1 cellular context compared by ENCODE assay signal in the genomic region with DNA sequence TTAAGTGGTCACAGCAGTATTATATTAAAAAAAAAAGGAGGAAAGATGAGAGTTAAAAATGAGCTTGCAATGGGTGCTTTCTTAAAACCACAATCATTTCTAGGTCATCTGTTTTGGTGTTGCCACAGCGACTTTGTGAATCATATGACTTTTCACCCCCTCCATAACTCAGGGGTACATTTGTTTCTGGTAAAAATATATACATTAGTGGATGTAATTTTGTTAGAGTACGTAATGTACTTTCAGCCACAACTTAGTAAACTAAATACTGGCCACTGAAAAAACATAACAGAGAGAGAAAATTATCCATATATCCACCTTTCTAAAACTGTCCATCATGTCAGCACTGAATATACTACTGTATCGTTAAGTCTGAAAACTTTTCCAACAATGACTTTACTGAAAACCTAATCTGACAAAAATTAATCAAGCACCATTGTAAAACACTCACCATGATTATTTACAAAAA.
TF ChIP-seq lines count a peak whose summit lies in the region.

No MANE protein-coding gene starts in this region.

TF ChIP-seq in GM12878, 131 proteins besides CTCF, POLR2A, EP300 and RAD21 (continued from another document and continues in another):
- TF ChIP-seq GATAD2B (conservative IDR thresholded peaks at IDR 0.05; ENCODE audit: low read depth) (no peak), POU2F2 (IDR thresholded peaks at IDR 0.05; ENCODE audit: borderline replicate concordance, low read depth, low read length) (no peak), RUNX3 (IDR thresholded peaks at IDR 0.05; ENCODE audit: low read length) (peak; percentile 90), MTA3 (IDR thresholded peaks at IDR 0.05; ENCODE audit: borderline replicate concordance, low read length) (peak; percentile 47; the same call in 1 of the 2 replicates), CEBPB (IDR thresholded peaks at IDR 0.05; ENCODE audit: borderline replicate concordance in 1 of 2, low read depth in 2 of 2, low read length in 2 of 2) (no peak), FOXM1 (IDR thresholded peaks at IDR 0.05; ENCODE audit: low read depth, low read length) (peak; percentile 80; the same call in 1 of the 2 replicates), SUPT20H (IDR thresholded peaks at IDR 0.05; ENCODE audit: borderline replicate concordance, control insufficient read depth, low read depth, low read length) (no peak), RAD51 (IDR thresholded peaks at IDR 0.05) (peak; percentile 76), HDAC2 (IDR thresholded peaks at IDR 0.05) (no peak), ZNF207 (IDR thresholded peaks at IDR 0.05; ENCODE audit: borderline replicate concordance) (no peak), DPF2 (IDR thresholded peaks at IDR 0.05) (no peak), MEF2B (IDR thresholded peaks at IDR 0.05; ENCODE audit: partially characterized antibody, poor library complexity, severe bottlenecking) (no peak), STAT3 (IDR thresholded peaks at IDR 0.05; ENCODE audit: low read depth, low read length) (0 out of 2 replicates have a peak, but pooled peaks have one; percentile 56), PML (IDR thresholded peaks at IDR 0.05; ENCODE audit: low read length) (no peak), SMAD1 (IDR thresholded peaks at IDR 0.05; ENCODE audit: low read depth, partially characterized antibody) (peak; percentile 76), PAX5 (IDR thresholded peaks at IDR 0.05; ENCODE audit: borderline replicate concordance, low read depth, low read length) (no peak), JUNB (IDR thresholded peaks at IDR 0.05) (peak; percentile 75), NRF1 (conservative IDR thresholded peaks at IDR 0.05; ENCODE audit: low read depth, low read length) (no peak), BRCA1 (IDR thresholded peaks at IDR 0.05; ENCODE audit: low read depth, low read length) (no peak), TCF3 (IDR thresholded peaks at IDR 0.05; ENCODE audit: borderline replicate concordance, insufficient read depth, low read depth, low read length) (no peak), ZNF217 (IDR thresholded peaks at IDR 0.05) (no peak), NR2C2 (IDR thresholded peaks at IDR 0.05; ENCODE audit: borderline replicate concordance, control insufficient read depth, insufficient read length, low read depth) (no peak), ZNF24 (IDR thresholded peaks at IDR 0.05) (no peak), SREBF1 (IDR thresholded peaks at IDR 0.05; ENCODE audit: low read length) (no peak), KLF5 (IDR thresholded peaks at IDR 0.05; ENCODE audit: partially characterized antibody) (no peak), FOXK2 (IDR thresholded peaks at IDR 0.05) (no peak), SIX5 (IDR thresholded peaks at IDR 0.05; ENCODE audit: low read depth, low read length, severe bottlenecking) (no peak), KDM1A (IDR thresholded peaks at IDR 0.05; ENCODE audit: borderline replicate concordance) (no peak), ZSCAN29 (IDR thresholded peaks at IDR 0.05) (no peak)
- TF ChIP-seq, protein P1, sequence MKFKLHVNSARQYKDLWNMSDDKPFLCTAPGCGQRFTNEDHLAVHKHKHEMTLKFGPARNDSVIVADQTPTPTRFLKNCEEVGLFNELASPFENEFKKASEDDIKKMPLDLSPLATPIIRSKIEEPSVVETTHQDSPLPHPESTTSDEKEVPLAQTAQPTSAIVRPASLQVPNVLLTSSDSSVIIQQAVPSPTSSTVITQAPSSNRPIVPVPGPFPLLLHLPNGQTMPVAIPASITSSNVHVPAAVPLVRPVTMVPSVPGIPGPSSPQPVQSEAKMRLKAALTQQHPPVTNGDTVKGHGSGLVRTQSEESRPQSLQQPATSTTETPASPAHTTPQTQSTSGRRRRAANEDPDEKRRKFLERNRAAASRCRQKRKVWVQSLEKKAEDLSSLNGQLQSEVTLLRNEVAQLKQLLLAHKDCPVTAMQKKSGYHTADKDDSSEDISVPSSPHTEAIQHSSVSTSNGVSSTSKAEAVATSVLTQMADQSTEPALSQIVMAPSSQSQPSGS (IDR thresholded peaks at IDR 0.05; ENCODE audit: low read length), result peak; percentile 55
- TF ChIP-seq, protein P2, sequence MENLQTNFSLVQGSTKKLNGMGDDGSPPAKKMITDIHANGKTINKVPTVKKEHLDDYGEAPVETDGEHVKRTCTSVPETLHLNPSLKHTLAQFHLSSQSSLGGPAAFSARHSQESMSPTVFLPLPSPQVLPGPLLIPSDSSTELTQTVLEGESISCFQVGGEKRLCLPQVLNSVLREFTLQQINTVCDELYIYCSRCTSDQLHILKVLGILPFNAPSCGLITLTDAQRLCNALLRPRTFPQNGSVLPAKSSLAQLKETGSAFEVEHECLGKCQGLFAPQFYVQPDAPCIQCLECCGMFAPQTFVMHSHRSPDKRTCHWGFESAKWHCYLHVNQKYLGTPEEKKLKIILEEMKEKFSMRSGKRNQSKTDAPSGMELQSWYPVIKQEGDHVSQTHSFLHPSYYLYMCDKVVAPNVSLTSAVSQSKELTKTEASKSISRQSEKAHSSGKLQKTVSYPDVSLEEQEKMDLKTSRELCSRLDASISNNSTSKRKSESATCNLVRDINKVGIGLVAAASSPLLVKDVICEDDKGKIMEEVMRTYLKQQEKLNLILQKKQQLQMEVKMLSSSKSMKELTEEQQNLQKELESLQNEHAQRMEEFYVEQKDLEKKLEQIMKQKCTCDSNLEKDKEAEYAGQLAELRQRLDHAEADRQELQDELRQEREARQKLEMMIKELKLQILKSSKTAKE (IDR thresholded peaks at IDR 0.05; ENCODE audit: low read depth, poor library complexity, severe bottlenecking), result peak; percentile 43
- TF ChIP-seq, protein P3, sequence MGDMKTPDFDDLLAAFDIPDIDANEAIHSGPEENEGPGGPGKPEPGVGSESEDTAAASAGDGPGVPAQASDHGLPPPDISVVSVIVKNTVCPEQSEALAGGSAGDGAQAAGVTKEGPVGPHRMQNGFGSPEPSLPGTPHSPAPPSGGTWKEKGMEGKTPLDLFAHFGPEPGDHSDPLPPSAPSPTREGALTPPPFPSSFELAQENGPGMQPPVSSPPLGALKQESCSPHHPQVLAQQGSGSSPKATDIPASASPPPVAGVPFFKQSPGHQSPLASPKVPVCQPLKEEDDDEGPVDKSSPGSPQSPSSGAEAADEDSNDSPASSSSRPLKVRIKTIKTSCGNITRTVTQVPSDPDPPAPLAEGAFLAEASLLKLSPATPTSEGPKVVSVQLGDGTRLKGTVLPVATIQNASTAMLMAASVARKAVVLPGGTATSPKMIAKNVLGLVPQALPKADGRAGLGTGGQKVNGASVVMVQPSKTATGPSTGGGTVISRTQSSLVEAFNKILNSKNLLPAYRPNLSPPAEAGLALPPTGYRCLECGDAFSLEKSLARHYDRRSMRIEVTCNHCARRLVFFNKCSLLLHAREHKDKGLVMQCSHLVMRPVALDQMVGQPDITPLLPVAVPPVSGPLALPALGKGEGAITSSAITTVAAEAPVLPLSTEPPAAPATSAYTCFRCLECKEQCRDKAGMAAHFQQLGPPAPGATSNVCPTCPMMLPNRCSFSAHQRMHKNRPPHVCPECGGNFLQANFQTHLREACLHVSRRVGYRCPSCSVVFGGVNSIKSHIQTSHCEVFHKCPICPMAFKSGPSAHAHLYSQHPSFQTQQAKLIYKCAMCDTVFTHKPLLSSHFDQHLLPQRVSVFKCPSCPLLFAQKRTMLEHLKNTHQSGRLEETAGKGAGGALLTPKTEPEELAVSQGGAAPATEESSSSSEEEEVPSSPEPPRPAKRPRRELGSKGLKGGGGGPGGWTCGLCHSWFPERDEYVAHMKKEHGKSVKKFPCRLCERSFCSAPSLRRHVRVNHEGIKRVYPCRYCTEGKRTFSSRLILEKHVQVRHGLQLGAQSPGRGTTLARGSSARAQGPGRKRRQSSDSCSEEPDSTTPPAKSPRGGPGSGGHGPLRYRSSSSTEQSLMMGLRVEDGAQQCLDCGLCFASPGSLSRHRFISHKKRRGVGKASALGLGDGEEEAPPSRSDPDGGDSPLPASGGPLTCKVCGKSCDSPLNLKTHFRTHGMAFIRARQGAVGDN (IDR thresholded peaks at IDR 0.05), result peak; percentile 44
- TF ChIP-seq, protein P4, sequence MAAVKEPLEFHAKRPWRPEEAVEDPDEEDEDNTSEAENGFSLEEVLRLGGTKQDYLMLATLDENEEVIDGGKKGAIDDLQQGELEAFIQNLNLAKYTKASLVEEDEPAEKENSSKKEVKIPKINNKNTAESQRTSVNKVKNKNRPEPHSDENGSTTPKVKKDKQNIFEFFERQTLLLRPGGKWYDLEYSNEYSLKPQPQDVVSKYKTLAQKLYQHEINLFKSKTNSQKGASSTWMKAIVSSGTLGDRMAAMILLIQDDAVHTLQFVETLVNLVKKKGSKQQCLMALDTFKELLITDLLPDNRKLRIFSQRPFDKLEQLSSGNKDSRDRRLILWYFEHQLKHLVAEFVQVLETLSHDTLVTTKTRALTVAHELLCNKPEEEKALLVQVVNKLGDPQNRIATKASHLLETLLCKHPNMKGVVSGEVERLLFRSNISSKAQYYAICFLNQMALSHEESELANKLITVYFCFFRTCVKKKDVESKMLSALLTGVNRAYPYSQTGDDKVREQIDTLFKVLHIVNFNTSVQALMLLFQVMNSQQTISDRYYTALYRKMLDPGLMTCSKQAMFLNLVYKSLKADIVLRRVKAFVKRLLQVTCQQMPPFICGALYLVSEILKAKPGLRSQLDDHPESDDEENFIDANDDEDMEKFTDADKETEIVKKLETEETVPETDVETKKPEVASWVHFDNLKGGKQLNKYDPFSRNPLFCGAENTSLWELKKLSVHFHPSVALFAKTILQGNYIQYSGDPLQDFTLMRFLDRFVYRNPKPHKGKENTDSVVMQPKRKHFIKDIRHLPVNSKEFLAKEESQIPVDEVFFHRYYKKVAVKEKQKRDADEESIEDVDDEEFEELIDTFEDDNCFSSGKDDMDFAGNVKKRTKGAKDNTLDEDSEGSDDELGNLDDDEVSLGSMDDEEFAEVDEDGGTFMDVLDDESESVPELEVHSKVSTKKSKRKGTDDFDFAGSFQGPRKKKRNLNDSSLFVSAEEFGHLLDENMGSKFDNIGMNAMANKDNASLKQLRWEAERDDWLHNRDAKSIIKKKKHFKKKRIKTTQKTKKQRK (IDR thresholded peaks at IDR 0.05; ENCODE audit: low read depth, low read length), result no peak
- TF ChIP-seq, protein P5, sequence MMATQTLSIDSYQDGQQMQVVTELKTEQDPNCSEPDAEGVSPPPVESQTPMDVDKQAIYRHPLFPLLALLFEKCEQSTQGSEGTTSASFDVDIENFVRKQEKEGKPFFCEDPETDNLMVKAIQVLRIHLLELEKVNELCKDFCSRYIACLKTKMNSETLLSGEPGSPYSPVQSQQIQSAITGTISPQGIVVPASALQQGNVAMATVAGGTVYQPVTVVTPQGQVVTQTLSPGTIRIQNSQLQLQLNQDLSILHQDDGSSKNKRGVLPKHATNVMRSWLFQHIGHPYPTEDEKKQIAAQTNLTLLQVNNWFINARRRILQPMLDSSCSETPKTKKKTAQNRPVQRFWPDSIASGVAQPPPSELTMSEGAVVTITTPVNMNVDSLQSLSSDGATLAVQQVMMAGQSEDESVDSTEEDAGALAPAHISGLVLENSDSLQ (IDR thresholded peaks at IDR 0.05), result peak; percentile 75
- TF ChIP-seq, protein P6, sequence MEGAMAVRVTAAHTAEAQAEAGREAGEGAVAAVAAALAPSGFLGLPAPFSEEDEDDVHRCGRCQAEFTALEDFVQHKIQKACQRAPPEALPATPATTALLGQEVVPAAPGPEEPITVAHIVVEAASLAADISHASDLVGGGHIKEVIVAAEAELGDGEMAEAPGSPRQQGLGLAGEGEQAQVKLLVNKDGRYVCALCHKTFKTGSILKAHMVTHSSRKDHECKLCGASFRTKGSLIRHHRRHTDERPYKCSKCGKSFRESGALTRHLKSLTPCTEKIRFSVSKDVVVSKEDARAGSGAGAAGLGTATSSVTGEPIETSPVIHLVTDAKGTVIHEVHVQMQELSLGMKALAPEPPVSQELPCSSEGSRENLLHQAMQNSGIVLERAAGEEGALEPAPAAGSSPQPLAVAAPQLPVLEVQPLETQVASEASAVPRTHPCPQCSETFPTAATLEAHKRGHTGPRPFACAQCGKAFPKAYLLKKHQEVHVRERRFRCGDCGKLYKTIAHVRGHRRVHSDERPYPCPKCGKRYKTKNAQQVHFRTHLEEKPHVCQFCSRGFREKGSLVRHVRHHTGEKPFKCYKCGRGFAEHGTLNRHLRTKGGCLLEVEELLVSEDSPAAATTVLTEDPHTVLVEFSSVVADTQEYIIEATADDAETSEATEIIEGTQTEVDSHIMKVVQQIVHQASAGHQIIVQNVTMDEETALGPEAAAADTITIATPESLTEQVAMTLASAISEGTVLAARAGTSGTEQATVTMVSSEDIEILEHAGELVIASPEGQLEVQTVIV (IDR thresholded peaks at IDR 0.05; ENCODE audit: borderline replicate concordance, partially characterized antibody), result no peak
- TF ChIP-seq, protein P7, sequence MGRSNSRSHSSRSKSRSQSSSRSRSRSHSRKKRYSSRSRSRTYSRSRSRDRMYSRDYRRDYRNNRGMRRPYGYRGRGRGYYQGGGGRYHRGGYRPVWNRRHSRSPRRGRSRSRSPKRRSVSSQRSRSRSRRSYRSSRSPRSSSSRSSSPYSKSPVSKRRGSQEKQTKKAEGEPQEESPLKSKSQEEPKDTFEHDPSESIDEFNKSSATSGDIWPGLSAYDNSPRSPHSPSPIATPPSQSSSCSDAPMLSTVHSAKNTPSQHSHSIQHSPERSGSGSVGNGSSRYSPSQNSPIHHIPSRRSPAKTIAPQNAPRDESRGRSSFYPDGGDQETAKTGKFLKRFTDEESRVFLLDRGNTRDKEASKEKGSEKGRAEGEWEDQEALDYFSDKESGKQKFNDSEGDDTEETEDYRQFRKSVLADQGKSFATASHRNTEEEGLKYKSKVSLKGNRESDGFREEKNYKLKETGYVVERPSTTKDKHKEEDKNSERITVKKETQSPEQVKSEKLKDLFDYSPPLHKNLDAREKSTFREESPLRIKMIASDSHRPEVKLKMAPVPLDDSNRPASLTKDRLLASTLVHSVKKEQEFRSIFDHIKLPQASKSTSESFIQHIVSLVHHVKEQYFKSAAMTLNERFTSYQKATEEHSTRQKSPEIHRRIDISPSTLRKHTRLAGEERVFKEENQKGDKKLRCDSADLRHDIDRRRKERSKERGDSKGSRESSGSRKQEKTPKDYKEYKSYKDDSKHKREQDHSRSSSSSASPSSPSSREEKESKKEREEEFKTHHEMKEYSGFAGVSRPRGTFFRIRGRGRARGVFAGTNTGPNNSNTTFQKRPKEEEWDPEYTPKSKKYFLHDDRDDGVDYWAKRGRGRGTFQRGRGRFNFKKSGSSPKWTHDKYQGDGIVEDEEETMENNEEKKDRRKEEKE (IDR thresholded peaks at IDR 0.05), result no peak
